In the genomic region with DNA sequence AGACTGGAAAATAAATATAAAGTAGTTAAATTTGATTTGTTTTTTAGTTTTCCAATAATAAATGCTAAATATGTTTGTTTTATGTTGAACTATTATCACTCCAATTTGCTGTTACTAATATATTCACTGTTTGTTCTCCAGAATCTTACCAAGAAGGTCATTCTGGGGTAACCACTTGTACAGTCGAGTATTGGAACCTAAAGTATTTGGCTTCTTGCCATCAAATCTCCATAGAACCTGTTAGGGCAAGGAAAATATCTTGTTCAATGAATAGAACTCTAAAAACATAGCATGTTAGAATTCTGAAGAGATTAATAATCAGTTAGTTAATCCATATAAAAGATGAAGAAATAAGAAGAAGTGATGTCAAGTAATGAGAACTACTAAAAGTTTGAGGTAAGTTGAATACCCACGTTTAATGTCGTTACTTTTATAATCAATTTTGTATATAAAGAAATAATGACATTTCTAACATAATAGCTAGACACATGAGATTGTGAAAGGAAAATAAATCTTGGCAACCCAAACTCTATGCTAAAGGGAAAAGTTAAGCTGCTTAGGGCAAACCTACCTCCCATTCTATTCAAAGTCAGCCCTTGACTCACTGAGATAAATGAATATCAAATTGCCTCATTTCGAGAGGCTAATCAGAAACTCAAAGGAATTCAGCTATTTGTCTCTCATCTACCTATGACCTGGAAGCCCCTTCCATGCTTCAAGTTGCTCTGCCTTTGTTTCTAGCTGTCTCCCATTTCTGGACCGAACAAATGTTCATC, we compare ENCODE assay signal across 19 cellular contexts. TPM values are rescaled to one million over a fixed set of nuclear protein-coding genes. Genes with fewer than 3 reads are reported as not detected.
DNase-seq lines count a peak whose midpoint lies in the region; ATAC-seq, FAIRE-seq and TF ChIP-seq lines count a peak whose summit lies in the region.
"Had no signal": no experiment of that assay in that cellular context is flagged by ENCODE, and none has a peak within 500 bp of the region (broad histone marks: within the 10 kb centered on the region; RNA-seq: fewer than 3 reads in every experiment).

No MANE protein-coding gene starts in this region.

- peaks cover 15% of the 10 kb centered on the region for H3K9me3 Mint-ChIP-seq in mesothelial cell of epicardium
- H3K9me3 Mint-ChIP-seq: CD4-positive, alpha-beta T cell had no signal

- H3K4me1 ChIP-seq in A549 = peaks cover 38% of the 10 kb centered on the region
- peaks cover 36% of the 10 kb centered on the region for H3K4me1 ChIP-seq in PC-3 (ENCODE audit: insufficient read depth, low read length)
- peaks cover 30% of the 10 kb centered on the region for H3K4me1 ChIP-seq in body of pancreas
- H3K4me1 ChIP-seq: SJCRH30 had no signal

- TF ChIP-seq POLR2A in A549 (IDR thresholded peaks at IDR 0.05; ENCODE audit: low read length) = no peak
- TF ChIP-seq POLR2A in body of pancreas (IDR thresholded peaks at IDR 0.05) = no peak

- intact Hi-C loops in PC-3 (cut with micrococcal nuclease) (loop anchor here (5.0 to 10.0 kb wide), 6 partner anchors 157 to 960 kb away; partner anchors contain the start of genes UGT2A3 and UGT2B7), body of pancreas (cut with DNase I) (no loop called here)

- peak overlapping the region; percentile 67 to 79 for H3K27ac ChIP-seq in A549
- H3K27ac ChIP-seq in PC-3 (ENCODE audit: low read length) = peak overlapping the region; percentile 86
- peak overlapping the region; percentile 75 for H3K27ac ChIP-seq in epithelial cell of prostate
- H3K27ac ChIP-seq in body of pancreas = no peak overlapping the region
- H3K27ac ChIP-seq: SJCRH30 had no signal

- TF ChIP-seq CTCF in A549 (IDR thresholded peaks at IDR 0.05) (no peak), PC-3 (conservative IDR thresholded peaks at IDR 0.05; ENCODE audit: low read depth, low read length) (no peak), mesothelial cell of epicardium (IDR thresholded peaks at IDR 0.05; ENCODE audit: unreplicated experiment) (no peak), body of pancreas (IDR thresholded peaks at IDR 0.05) (no peak)

- DNase-seq in A549 (ENCODE audit: low read depth in 1 of 2, low spot score in 1 of 2) = no peak
- DNase-seq in PC-3 = peak; percentile 26
- DNase-seq in epithelial cell of prostate (ENCODE audit: low read depth, low spot score) = peak; percentile 39
- DNase-seq in mesothelial cell of epicardium (ENCODE audit: low spot score in 2 of 2, unreplicated experiment in 2 of 2) = no peak
- DNase-seq in stimulated activated naive CD4-positive, alpha-beta T cell (lab: John Stamatoyannopoulos, UW) = no peak
- no peak for DNase-seq in body of pancreas
- no peak for DNase-seq in NOMO-1 treated with dmso at 0.1 percent for 144 hours (lab: John Stamatoyannopoulos, UW; ENCODE audit: unreplicated experiment)
- DNase-seq: ACHN; CD4-positive, alpha-beta T cell; GOT3; KBM-7; NCI-H1092; NCI-H1694; NCI-H446 treated with DMSO at 0.1 percent for 48 hours; NCI-H748 treated with DMSO at 0.1 percent for 48 hours; SJCRH30 had no signal

- H4K20me1 ChIP-seq in PC-3 (ENCODE audit: low read length) = no peaks in the 10 kb centered on the region

- H3K4me3 ChIP-seq in A549 (no peak overlapping the region), PC-3 (ENCODE audit: low read length) (no peak overlapping the region), body of pancreas (no peak overlapping the region)
- H3K4me3 ChIP-seq: SJCRH30 had no signal

- H3K27ac Mint-ChIP-seq in mesothelial cell of epicardium = peak overlapping the region; percentile 82
- H3K27ac Mint-ChIP-seq: CD4-positive, alpha-beta T cell had no signal

- no peaks in the 10 kb centered on the region for H3F3A ChIP-seq in PC-3 (ENCODE audit: low read length, unreplicated experiment)

- 76% methylated on average over 5 of the region's 5 CpGs for WGBS in A549 (ENCODE audit: missing lambda C conversion rate)
- 62 to 65% methylated on average over 5 of the region's 5 CpGs for WGBS in body of pancreas, 2 donors

- TF ChIP-seq RAD21 in A549 (conservative IDR thresholded peaks at IDR 0.05 in 1 of 2, IDR thresholded peaks at IDR 0.05 in 1 of 2) = no peak

- POLR2A ChIA-PET in A549 (lab: Yijun Ruan, JAX) = no interaction called here
- POLR2A ChIA-PET in PC-3 (lab: Charles Lee; ENCODE audit: unreplicated experiment) = no interaction called here

- TF ChIP-seq EP300 in A549 (IDR thresholded peaks at IDR 0.05) = no peak

- H3K4me3 Mint-ChIP-seq in mesothelial cell of epicardium = no peak overlapping the region
- H3K4me3 Mint-ChIP-seq: CD4-positive, alpha-beta T cell had no signal

- no peaks in the 10 kb centered on the region for H3K9me2 ChIP-seq in PC-3 (replicated peaks; ENCODE audit: low read length)

- H3K79me2 ChIP-seq in PC-3 (ENCODE audit: low read length) = no peaks in the 10 kb centered on the region

- no peaks in the 10 kb centered on the region for H3K36me3 ChIP-seq in PC-3 (ENCODE audit: low read depth, low read length)
- no peaks in the 10 kb centered on the region for H3K36me3 ChIP-seq in body of pancreas (replicated peaks in 1 of 2; ENCODE audit: insufficient read depth in 1 of 2, low read depth in 2 of 2)
- H3K36me3 ChIP-seq: SJCRH30 had no signal

- no peaks in the 10 kb centered on the region for H3K27me3 Mint-ChIP-seq in mesothelial cell of epicardium (ENCODE audit: low read depth)

- H3K4me1 Mint-ChIP-seq in mesothelial cell of epicardium = peaks cover 28% of the 10 kb centered on the region

- H3K9ac ChIP-seq in PC-3 (ENCODE audit: low read length) = 0 out of 2 replicates have a peak overlapping the region, but pooled peaks have one; percentile 47

- H3K4me2 ChIP-seq in A549 = peak overlapping the region; percentile 65; the same call in 2 of the 3 replicates
- H3K4me2 ChIP-seq in PC-3 (ENCODE audit: low read length) = peak overlapping the region; percentile 76

- H2AFZ ChIP-seq in PC-3 (ENCODE audit: low read length) = 0 out of 2 replicates have a peak overlapping the region, but pooled peaks have one; percentile 54

- ATAC-seq in A549 (no peak), PC-3 (no peak), HG03045 (IDR thresholded peaks at IDR 0.05; ENCODE audit: unreplicated experiment) (no peak), body of pancreas (no peak)
- ATAC-seq: Panc1 had no signal

- no peaks in the 10 kb centered on the region for H3K27me3 ChIP-seq in PC-3 (ENCODE audit: low read length)
- H3K27me3 ChIP-seq in body of pancreas = no peaks in the 10 kb centered on the region
- H3K27me3 ChIP-seq: SJCRH30 had no signal

- BruUV-seq in PC-3 (replicated peaks; lab: Mats Ljungman, UMichigan) = no TSS peak

- H3K36me3 Mint-ChIP-seq in mesothelial cell of epicardium = peaks cover 3% of the 10 kb centered on the region

- H3K9me3 ChIP-seq in A549 (no peaks in the 10 kb centered on the region), PC-3 (ENCODE audit: low read length) (no peaks in the 10 kb centered on the region), body of pancreas (no peaks in the 10 kb centered on the region)
- H3K9me3 ChIP-seq: SJCRH30 had no signal

- no peak for FAIRE-seq in A549 (lab: Jason Lieb, UNC)

- CTCF ChIA-PET in A549 (lab: Yijun Ruan, JAX) (no interaction called here), PC-3 (lab: Charles Lee) (interaction anchor here (0.6 kb wide), 1 partner anchor 400 kb away, joined by 6 read pairs; no protein-coding TSS in a partner anchor)

TF ChIP-seq in A549, 52 proteins besides CTCF, POLR2A, EP300 and RAD21:
- TF ChIP-seq REST (IDR thresholded peaks at IDR 0.05) (no peak), HES2 (IDR thresholded peaks at IDR 0.05) (no peak), POLR2AphosphoS2 (conservative IDR thresholded peaks at IDR 0.05; ENCODE audit: low read length) (no peak), FOXS1 (CRISPR knock-in tag; IDR thresholded peaks at IDR 0.05) (no peak), MAX (IDR thresholded peaks at IDR 0.05) (no peak)

RNA-seq across cellular contexts. Expression of gene UGT2B15, which starts 15.3 kb away (rescaled TPM):
- polyA plus RNA-seq in A549 (2011; rRNA removed) (0.80 and 1.0 TPM in 2 replicates), A549 (2017; fragmentation: RNase III; extraction: RNeasy Plus Mini Kit Qiagen cat#74134 plus additional on column Dnase treatment) (0.07 to 0.09 TPM (median 0.08 TPM) in 3 replicates)
- 0.03 TPM in 2 replicates for polyA plus RNA-seq in A549 (2012; cell fraction: cytosol; rRNA removed)
- 0.04 TPM in 1 of 2 replicates, not detected in the other for polyA plus RNA-seq in A549 (2012; cell fraction: nucleus; rRNA removed)
- polyA minus RNA-seq in A549 (2011; rRNA and poly(A)+ RNA removed) = 0.10 and 0.29 TPM in 2 replicates
- total RNA-seq in PC-3 (2014; rRNA removed) (not detected in 2 replicates), mesothelial cell of epicardium (0.11 TPM in 1 of 3 replicates, not detected in the others), body of pancreas (10 to 100 TPM; 14.0 to 15.5 TPM)
- total RNA-seq: CD4-positive, alpha-beta T cell; Daoy; SJCRH30 had no signal

Comparison
In these comparisons a context has a peak if more than half of its experiments do, and no peak if none do; other contexts are left out.
1. DNase-seq: peak in PC-3 (single experiment) and epithelial cell of prostate (single experiment); none in A549 (0 of 2), mesothelial cell of epicardium (0 of 2), stimulated activated naive CD4-positive, alpha-beta T cell (0 of 6), body of pancreas (0 of 4) and NOMO-1 treated with dmso at 0.1 percent for 144 hours (single experiment).
2. H3K27ac ChIP-seq: peak in A549 (2 of 2), PC-3 (single experiment) and epithelial cell of prostate (single experiment); none in body of pancreas (0 of 4).
3. RNA of gene UGT2B15, which starts 15.3 kb away (total RNA-seq): 14.0 to 15.5 TPM in body of pancreas; not detected in PC-3 and 0.11 TPM in mesothelial cell of epicardium; every median in the first group is over 10 times any median in the second.